Comparison of ENCODE assay signal across 8 cellular contexts in the genomic region with DNA sequence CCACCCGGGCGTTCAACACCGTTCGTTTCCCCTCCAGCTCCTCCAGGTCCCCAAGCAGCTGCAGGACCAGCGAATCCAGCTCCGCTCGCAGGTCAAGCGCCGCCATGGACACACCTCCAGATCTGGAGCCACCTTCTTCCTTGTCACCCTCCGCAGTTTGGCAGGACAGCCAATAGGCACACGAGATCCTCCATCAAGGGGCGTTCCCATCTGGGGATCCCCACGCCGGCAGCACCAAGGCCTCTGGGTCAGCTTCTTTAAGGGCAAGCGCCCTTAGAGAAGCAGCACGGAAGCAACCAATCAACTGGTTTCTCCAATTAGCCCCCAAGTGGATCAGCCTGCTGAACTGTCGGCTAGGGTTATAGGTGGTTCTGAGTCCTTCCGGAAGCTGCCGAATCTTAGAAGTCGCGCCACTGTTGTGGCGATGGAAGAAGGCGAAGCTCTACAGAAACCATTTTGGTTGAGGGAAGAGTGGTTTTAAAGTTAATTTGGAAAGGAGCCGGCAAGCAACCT. TPM values are rescaled to one million over a fixed set of nuclear protein-coding genes. Genes with fewer than 3 reads are reported as not detected.
DNase-seq lines count a peak whose midpoint lies in the region; ATAC-seq and TF ChIP-seq lines count a peak whose summit lies in the region.

No MANE protein-coding gene starts in this region.

- H3K4me1 ChIP-seq in ovary (ENCODE audit: insufficient read depth) (peaks cover 3% of the 10 kb centered on the region), thyroid gland (peaks cover 13 to 20% of the 10 kb centered on the region in 2 donors)

- WGBS in ovary, 3 donors: 0 to 2% (median 0%) methylated on average over 22 to 24 of the region's 24 CpGs
- WGBS in thyroid gland, 2 donors: 0% methylated on average over 10 to 23 of the region's 24 CpGs

- H3K36me3 ChIP-seq in ovary (no peaks in the 10 kb centered on the region), thyroid gland (peaks cover 32 to 35% of the 10 kb centered on the region in 2 donors)

- H3K9me3 Mint-ChIP-seq in activated naive CD8-positive, alpha-beta T cell treated with anti-CD3 and anti-CD28 coated beads for 36 hours: no peaks in the 10 kb centered on the region

- H3K27me3 Mint-ChIP-seq in activated naive CD8-positive, alpha-beta T cell treated with anti-CD3 and anti-CD28 coated beads for 36 hours: peaks cover 2% of the 10 kb centered on the region

- H3K27ac Mint-ChIP-seq in activated naive CD8-positive, alpha-beta T cell treated with anti-CD3 and anti-CD28 coated beads for 36 hours: peak overlapping the region; percentile 99

- ATAC-seq in HG02642 (IDR thresholded peaks at IDR 0.05; ENCODE audit: poor library complexity, unreplicated experiment): peak; percentile 73

- H3K4me3 ChIP-seq in ovary (peak overlapping the region; percentile 79), thyroid gland (replicated peaks in 1 of 3) (peak overlapping the region; percentile 34 to 85 (median 75))

- peak; percentile 31 for TF ChIP-seq POLR2A in GM10847 (IDR thresholded peaks at IDR 0.05; ENCODE audit: extremely low read depth, insufficient read length)
- TF ChIP-seq POLR2A in ovary (IDR thresholded peaks at IDR 0.05): peak; percentile 3
- TF ChIP-seq POLR2A in thyroid gland (IDR thresholded peaks at IDR 0.05): peak in 1 of 2 donors; percentile 78

- no peak for TF ChIP-seq EP300 in ovary (IDR thresholded peaks at IDR 0.05)

- peak overlapping the region; percentile 100 for H3K4me3 Mint-ChIP-seq in activated naive CD8-positive, alpha-beta T cell treated with anti-CD3 and anti-CD28 coated beads for 36 hours

- peaks cover 41% of the 10 kb centered on the region for H3K36me3 Mint-ChIP-seq in activated naive CD8-positive, alpha-beta T cell treated with anti-CD3 and anti-CD28 coated beads for 36 hours

- peaks cover 24% of the 10 kb centered on the region for H3K4me1 Mint-ChIP-seq in activated naive CD8-positive, alpha-beta T cell treated with anti-CD3 and anti-CD28 coated beads for 36 hours

- intact Hi-C loops in head of caudate nucleus (cut with DNase I) (loop anchor here (5.0 kb wide), 1 partner anchor 160 kb away; the partner anchor contains the start of genes MZT2B and SMPD4), ovary (cut with DNase I) (loop anchor here in 2 of 4 donors (5.0 to 10.0 kb wide), 2 partner anchors 157 to 160 kb away; partner anchors contain the start of genes MZT2B (in 2 of the 2) and SMPD4 (in 2 of the 2)), thyroid gland (cut with DNase I) (no loop called here)

- H3K27me3 ChIP-seq in ovary: no peaks in the 10 kb centered on the region
- H3K27me3 ChIP-seq in thyroid gland: no peaks in the 10 kb centered on the region

- DNase-seq in NCI-H1105 (lab: John Stamatoyannopoulos, UW): peak; percentile 91
- DNase-seq in SKM-1 (lab: John Stamatoyannopoulos, UW; ENCODE audit: unreplicated experiment): peak; percentile 93
- peak; percentile 89 for DNase-seq in activated naive CD8-positive, alpha-beta T cell treated with anti-CD3 and anti-CD28 coated beads for 36 hours
- DNase-seq in head of caudate nucleus: peak; percentile 76 to 96 (median 90)
- DNase-seq in ovary: peak; percentile 81 to 84 (median 82)
- peak; percentile 92 to 94 for DNase-seq in thyroid gland

- TF ChIP-seq CTCF in ovary (IDR thresholded peaks at IDR 0.05): peak in 1 of 3 donors; percentile 8
- TF ChIP-seq CTCF in thyroid gland (IDR thresholded peaks at IDR 0.05): no peak

- peak overlapping the region; percentile 45 to 85 for H3K27ac ChIP-seq in ovary
- H3K27ac ChIP-seq in thyroid gland: peak overlapping the region; percentile 88 to 91 (median 90)

- H3K9me3 ChIP-seq in ovary (no peaks in the 10 kb centered on the region), thyroid gland (no peaks in the 10 kb centered on the region)

RNA-seq across cellular contexts. Expression of gene IMP4, which starts 0.6 kb away (rescaled TPM):
- 100 to 1,000 TPM; 225 TPM for total RNA-seq in activated naive CD8-positive, alpha-beta T cell treated with anti-CD3 and anti-CD28 coated beads for 36 hours
- 10 to 100 TPM; 40.8 to 74.0 (median 54.4) TPM for total RNA-seq in ovary
- 10 to 100 TPM; 24.8 to 51.4 TPM for polyA plus RNA-seq in ovary
- total RNA-seq in thyroid gland: 10 to 100 TPM; 69.5 to 98.6 (median 94.4) TPM

RNA-seq across cellular contexts. Expression of gene PTPN18, which starts 13.8 kb away (rescaled TPM):
- 10 to 100 TPM; 36.4 to 37.2 TPM for total RNA-seq in activated naive CD8-positive, alpha-beta T cell treated with anti-CD3 and anti-CD28 coated beads for 36 hours
- 10 to 100 TPM; 22.2 to 47.2 (median 30.8) TPM for total RNA-seq in ovary
- polyA plus RNA-seq in ovary: 10 to 100 TPM; 29.0 to 62.6 TPM
- 10 to 100 TPM; 45.5 to 69.8 (median 57.4) TPM for total RNA-seq in thyroid gland

Comparison
In these comparisons a context has a peak if more than half of its experiments do, and no peak if none do; other contexts are left out.
1. Peak in every context shown above with its lines: DNase-seq, ATAC-seq, H3K4me3 ChIP-seq and H3K27ac ChIP-seq.